Comparison of ENCODE assay signal across 8 cellular contexts in genomic region chr17:28357061-28357900, GRCh38. TPM values are rescaled to one million over a fixed set of nuclear protein-coding genes. Genes with fewer than 3 reads are reported as not detected.
DNase-seq lines count a peak whose midpoint lies in the region; ATAC-seq and TF ChIP-seq lines count a peak whose summit lies in the region.

A gene with protein sequence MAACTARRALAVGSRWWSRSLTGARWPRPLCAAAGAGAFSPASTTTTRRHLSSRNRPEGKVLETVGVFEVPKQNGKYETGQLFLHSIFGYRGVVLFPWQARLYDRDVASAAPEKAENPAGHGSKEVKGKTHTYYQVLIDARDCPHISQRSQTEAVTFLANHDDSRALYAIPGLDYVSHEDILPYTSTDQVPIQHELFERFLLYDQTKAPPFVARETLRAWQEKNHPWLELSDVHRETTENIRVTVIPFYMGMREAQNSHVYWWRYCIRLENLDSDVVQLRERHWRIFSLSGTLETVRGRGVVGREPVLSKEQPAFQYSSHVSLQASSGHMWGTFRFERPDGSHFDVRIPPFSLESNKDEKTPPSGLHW (minus strand): TSS chr17:28357527. CDS start chr17:28357448, 79 bp downstream.

- H3K27ac ChIP-seq in heart right ventricle (peak within 1 kb of the TSS; percentile 60 to 98 (median 95)), upper lobe of right lung (peak within 1 kb of the TSS; percentile 93)

- H3K27me3 Mint-ChIP-seq in progenitor cell of endocrine pancreas = no peaks in the 10 kb centered on the region

- 0% methylated on average over 80 of the region's 80 CpGs for WGBS in heart right ventricle, 2 donors

- H3K9me3 ChIP-seq in heart right ventricle (no peaks in the 10 kb centered on the region), upper lobe of right lung (no peaks in the 10 kb centered on the region)

- ATAC-seq in HG02852 (IDR thresholded peaks at IDR 0.05; ENCODE audit: unreplicated experiment) (peak; percentile 95), heart right ventricle (peak; percentile 99 to 100 (median 100)), upper lobe of right lung (peak; percentile 99)

- DNase-seq in GM13976 (ENCODE audit: low spot score) (peak; percentile 98), NCI-H1694 (lab: John Stamatoyannopoulos, UW) (peak; percentile 83), amniotic epithelial cell (ENCODE audit: low read depth) (peak; percentile 89), heart right ventricle (peak; percentile 95 to 96), progenitor cell of endocrine pancreas (ENCODE audit: low spot score, unreplicated experiment) (peak; percentile 88), upper lobe of right lung (peak; percentile 97)

- H3K4me3 ChIP-seq in heart right ventricle (peak within 1 kb of the TSS; percentile 67 to 100 (median 95)), upper lobe of right lung (peak within 1 kb of the TSS; percentile 99)

- H3K4me1 Mint-ChIP-seq in progenitor cell of endocrine pancreas (ENCODE audit: low read depth) = peaks cover 18% of the 10 kb centered on the region

- TF ChIP-seq CTCF in GM13976 (IDR thresholded peaks at IDR 0.05; ENCODE audit: borderline replicate concordance, control extremely low read depth, extremely low read depth, insufficient read depth, missing control alignments) = no peak
- TF ChIP-seq CTCF in heart right ventricle (IDR thresholded peaks at IDR 0.05) = peak in 4 of 9 donors; percentile 14 to 35 (median 31)
- peak; percentile 15 for TF ChIP-seq CTCF in progenitor cell of endocrine pancreas (IDR thresholded peaks at IDR 0.05; ENCODE audit: unreplicated experiment)
- TF ChIP-seq CTCF in upper lobe of right lung (IDR thresholded peaks at IDR 0.05) = peak; percentile 8

- in situ Hi-C loops in GM13976 (cut with MboI; ENCODE audit: low sequenced_read_pairs, unreplicated experiment) = no loop called here

- H3K36me3 ChIP-seq in heart right ventricle = peaks cover 0 to 70% (median 44%) of the 10 kb centered on the region in 9 donors
- peaks cover 67% of the 10 kb centered on the region for H3K36me3 ChIP-seq in upper lobe of right lung

- peaks cover 17% of the 10 kb centered on the region for H3K36me3 Mint-ChIP-seq in progenitor cell of endocrine pancreas (ENCODE audit: insufficient read depth)

- H3K4me1 ChIP-seq in heart right ventricle (peaks cover 7 to 30% (median 27%) of the 10 kb centered on the region in 9 donors), upper lobe of right lung (peaks cover 22% of the 10 kb centered on the region)

- peak within 1 kb of the TSS; percentile 95 for H3K27ac Mint-ChIP-seq in progenitor cell of endocrine pancreas

- no peaks in the 10 kb centered on the region for H3K27me3 ChIP-seq in heart right ventricle
- no peaks in the 10 kb centered on the region for H3K27me3 ChIP-seq in upper lobe of right lung

- intact Hi-C loops in T-helper 1 cell treated with Interleukin-12 subunit alpha and Interleukin-12 subunit beta and Interleukin-4 antibody, amounts not matched to agents 30 ng/mL and 1 ng/mL, for 36 hours (cut with micrococcal nuclease) = loop anchor here (1.0 to 5.0 kb wide), 10 partner anchors 14 to 596 kb away; partner anchors contain the start of genes IFT20, SARM1, SPAG5 and TMEM97
- intact Hi-C loops in heart right ventricle (cut with DNase I) (loop anchor here in 4 of 10 donors (1.0 to 2.0 kb wide), 4 partner anchors 18 to 22 kb away; partner anchors contain the start of genes IFT20 (in 2 of the 4) and TNFAIP1 (in 2 of the 4)), upper lobe of right lung (cut with DNase I) (no loop called here)

- H3K9me3 Mint-ChIP-seq in progenitor cell of endocrine pancreas (ENCODE audit: low read depth) = no peaks in the 10 kb centered on the region

- H3K4me3 Mint-ChIP-seq in progenitor cell of endocrine pancreas (ENCODE audit: low read depth) = peak within 1 kb of the TSS; percentile 87

RNA-seq across cellular contexts. Expression of the gene that starts here (rescaled TPM):
- total RNA-seq in T-helper 1 cell treated with Interleukin-12 subunit alpha and Interleukin-12 subunit beta and Interleukin-4 antibody, amounts not matched to agents 30 ng/mL and 1 ng/mL, for 36 hours = 68.3 and 70.8 TPM in 2 replicates
- total RNA-seq in heart right ventricle = 100 to 1,000 TPM; 144 to 176 (median 160) TPM
- polyA plus RNA-seq in heart right ventricle = 100 to 1,000 TPM in 1 of 2 donors, 10 to 100 TPM in 1; 66.4 to 149 TPM
- total RNA-seq in progenitor cell of endocrine pancreas = 66.0 and 68.6 TPM in 2 replicates
- total RNA-seq in upper lobe of right lung = 55.3 TPM

Comparison
In these comparisons a context has a peak if more than half of its experiments do, and no peak if none do; other contexts are left out.
1. Peak in every context shown above with its lines: DNase-seq, ATAC-seq, H3K4me3 ChIP-seq and H3K27ac ChIP-seq.